Comparison of ENCODE assay signal across 1 cellular context in genomic region chr18:58491113-58491696, GRCh38.
TF ChIP-seq lines count a peak whose summit lies in the region.

No MANE protein-coding gene starts in this region.

TF ChIP-seq in HepG2, 621 proteins besides CTCF, POLR2A, EP300 and RAD21 (continued from another document):
- TF ChIP-seq, protein P1, sequence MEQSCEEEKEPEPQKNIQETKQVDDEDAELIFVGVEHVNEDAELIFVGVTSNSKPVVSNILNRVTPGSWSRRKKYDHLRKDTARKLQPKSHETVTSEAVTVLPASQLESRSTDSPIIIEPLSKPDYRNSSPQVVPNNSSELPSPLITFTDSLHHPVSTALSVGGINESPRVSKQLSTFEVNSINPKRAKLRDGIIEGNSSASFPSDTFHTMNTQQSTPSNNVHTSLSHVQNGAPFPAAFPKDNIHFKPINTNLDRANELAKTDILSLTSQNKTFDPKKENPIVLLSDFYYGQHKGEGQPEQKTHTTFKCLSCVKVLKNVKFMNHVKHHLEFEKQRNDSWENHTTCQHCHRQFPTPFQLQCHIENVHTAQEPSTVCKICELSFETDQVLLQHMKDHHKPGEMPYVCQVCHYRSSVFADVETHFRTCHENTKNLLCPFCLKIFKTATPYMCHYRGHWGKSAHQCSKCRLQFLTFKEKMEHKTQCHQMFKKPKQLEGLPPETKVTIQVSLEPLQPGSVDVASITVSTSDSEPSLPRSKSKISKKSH (CRISPR knock-in tag; IDR thresholded peaks at IDR 0.05; ENCODE audit: borderline replicate concordance) = no peak
- TF ChIP-seq ZNF318 (CRISPR knock-in tag; IDR thresholded peaks at IDR 0.05) (no peak), EED (CRISPR knock-in tag; IDR thresholded peaks at IDR 0.05) (no peak), ELF4 (CRISPR knock-in tag; IDR thresholded peaks at IDR 0.05; ENCODE audit: borderline replicate concordance) (no peak), SRSF1 (optimal IDR thresholded peaks at IDR 0.05; ENCODE audit: low read depth, low read length) (no peak), MIER3 (CRISPR knock-in tag; IDR thresholded peaks at IDR 0.05; ENCODE audit: borderline replicate concordance) (no peak), ZNF619 (CRISPR knock-in tag; IDR thresholded peaks at IDR 0.05) (no peak), FOXO1 (CRISPR knock-in tag; IDR thresholded peaks at IDR 0.05) (no peak), RORA (CRISPR knock-in tag; IDR thresholded peaks at IDR 0.05) (no peak), TRIM24 (CRISPR knock-in tag; IDR thresholded peaks at IDR 0.05) (no peak)
